In the genomic region with DNA sequence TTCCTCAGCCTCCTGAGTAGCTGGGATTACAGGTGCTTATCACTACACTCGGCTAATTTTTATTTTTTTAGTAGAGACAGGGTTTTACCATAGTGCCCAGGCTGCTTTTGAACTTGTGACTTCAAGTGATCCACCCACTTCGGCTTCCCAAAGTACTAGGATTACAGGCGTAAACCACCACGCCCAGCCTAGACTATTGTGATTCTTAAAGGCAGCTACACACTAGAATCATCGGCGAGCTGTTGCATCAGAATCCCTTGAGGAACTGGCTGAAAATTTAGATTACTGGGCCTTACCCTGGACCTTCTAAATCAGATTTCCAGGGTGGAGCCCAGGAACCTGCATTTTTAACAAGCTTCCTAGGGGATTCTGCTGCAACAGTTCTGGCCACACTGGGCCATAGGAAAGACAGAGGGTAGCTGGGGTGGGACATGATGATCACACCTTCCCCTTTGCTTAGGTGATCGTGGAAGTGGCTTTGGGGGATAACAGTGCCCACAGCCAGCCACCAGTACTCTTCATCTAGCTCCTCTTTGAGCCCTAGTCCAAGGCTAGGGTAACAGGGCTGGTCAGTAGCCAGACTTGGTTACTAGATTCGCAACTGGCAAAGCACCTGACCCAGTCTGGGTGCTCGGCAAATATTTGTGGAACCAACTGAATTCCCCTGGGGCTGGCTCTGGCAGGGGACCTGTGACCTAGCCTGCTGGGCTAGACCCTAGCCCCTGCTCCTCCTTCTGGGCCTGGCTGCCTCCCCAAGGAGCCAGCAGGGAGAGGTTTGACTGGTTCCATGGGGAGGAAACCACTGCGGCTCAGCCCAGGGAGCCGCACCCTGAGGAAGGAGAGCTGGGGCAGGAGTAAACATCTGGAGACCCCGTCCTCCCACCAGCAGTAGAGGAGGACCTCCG, we compare ENCODE assay signal across 16 cellular contexts.
DNase-seq lines count a peak whose midpoint lies in the region; ATAC-seq and TF ChIP-seq lines count a peak whose summit lies in the region.
"Had no signal": no experiment of that assay in that cellular context is flagged by ENCODE, and none has a peak within 500 bp of the region (broad histone marks: within the 10 kb centered on the region; RNA-seq: fewer than 3 reads in every experiment).

No MANE protein-coding gene starts in this region.

- no peaks in the 10 kb centered on the region for H3K9me3 ChIP-seq in CD4-positive, alpha-beta memory T cell (ENCODE audit: control insufficient read depth in 1 of 2, low read length in 2 of 2)
- H3K9me3 ChIP-seq: gastrocnemius medialis, neutrophil had no signal

- ATAC-seq in esophagus mucosa: peak; percentile 67
- ATAC-seq in activated CD8-positive, alpha-beta T cell treated with anti-CD3 and anti-CD28 coated beads, Interleukin-2, amount 10 ng/mL, durations not matched to agents 7 days and 5 days: no peak
- ATAC-seq: gastrocnemius medialis, right cardiac atrium had no signal

- no peak overlapping the region for H3K27ac Mint-ChIP-seq in CD4-positive, alpha-beta memory T cell
- no peak overlapping the region for H3K27ac Mint-ChIP-seq in activated CD8-positive, alpha-beta T cell treated with anti-CD3 and anti-CD28 coated beads, Interleukin-2, amount 10 ng/mL, durations not matched to agents 7 days and 5 days
- H3K27ac Mint-ChIP-seq: activated naive CD8-positive, alpha-beta T cell had no signal

- POLR2A ChIA-PET in CD4-positive, alpha-beta memory T cell (lab: Charles Lee; ENCODE audit: partially characterized antibody): no interaction called here
- POLR2A ChIA-PET in activated CD8-positive, alpha-beta T cell treated with anti-CD3 and anti-CD28 coated beads, Interleukin-2, amount 10 ng/mL, durations not matched to agents 7 days and 5 days (lab: Charles Lee): no interaction called here

- TF ChIP-seq CTCF in LNCaP clone FGC (IDR thresholded peaks at IDR 0.05; ENCODE audit: control insufficient read depth, extremely low read depth, insufficient read depth): no peak

- H3K27me3 Mint-ChIP-seq in CD4-positive, alpha-beta memory T cell: no peaks in the 10 kb centered on the region
- peaks cover 6% of the 10 kb centered on the region for H3K27me3 Mint-ChIP-seq in activated CD8-positive, alpha-beta T cell treated with anti-CD3 and anti-CD28 coated beads, Interleukin-2, amount 10 ng/mL, durations not matched to agents 7 days and 5 days (ENCODE audit: low read depth)
- H3K27me3 Mint-ChIP-seq: activated naive CD8-positive, alpha-beta T cell had no signal

- H3K27ac ChIP-seq in CD4-positive, alpha-beta memory T cell (ENCODE audit: low read depth, low read length): no peak overlapping the region
- H3K27ac ChIP-seq: gastrocnemius medialis, neutrophil, tibial nerve had no signal

- no peaks in the 10 kb centered on the region for H3K36me3 ChIP-seq in CD4-positive, alpha-beta memory T cell (ENCODE audit: insufficient read depth, low read length)
- H3K36me3 ChIP-seq: gastrocnemius medialis, neutrophil, tibial nerve had no signal

- peak; percentile 48 for DNase-seq in activated CD8-positive, alpha-beta memory T cell treated with anti-CD3 and anti-CD28 coated beads, Interleukin-2, amount 50 U/mL, for 48 hours
- DNase-seq in activated CD8-positive, alpha-beta memory T cell treated with anti-CD3 and anti-CD28 coated beads for 24 hours: no peak
- DNase-seq in LNCaP clone FGC (ENCODE audit: low read depth) (peak; percentile 39), posterior vena cava (ENCODE audit: low spot score) (peak; percentile 30), SKM-1 treated with dmso at 0.1 percent for 144 hours (lab: John Stamatoyannopoulos, UW; ENCODE audit: unreplicated experiment) (no peak)
- DNase-seq in CD4-positive, alpha-beta memory T cell: no peak
- DNase-seq in activated CD8-positive, alpha-beta T cell treated with anti-CD3 and anti-CD28 coated beads, Interleukin-2, amount 10 ng/mL, durations not matched to agents 7 days and 5 days: no peak
- DNase-seq: gastrocnemius medialis; NCI-H1105; NCI-H748 treated with DMSO at 0.1 percent for 48 hours; right cardiac atrium; stimulated activated CD4-positive, alpha-beta T cell treated with anti-CD3 and anti-CD28 coated beads, Interleukin-4, amount 100 ng/mL, for 1 hour had no signal

- peaks cover 0 to 6% (median 0%) of the 10 kb centered on the region in 8 donors for H3K9me3 Mint-ChIP-seq in CD4-positive, alpha-beta memory T cell
- H3K9me3 Mint-ChIP-seq in activated CD8-positive, alpha-beta T cell treated with anti-CD3 and anti-CD28 coated beads, Interleukin-2, amount 10 ng/mL, durations not matched to agents 7 days and 5 days (ENCODE audit: insufficient read depth): no peaks in the 10 kb centered on the region

- H3K4me3 ChIP-seq in LNCaP clone FGC (ENCODE audit: low read depth, low read length): no peak overlapping the region
- no peak overlapping the region for H3K4me3 ChIP-seq in CD4-positive, alpha-beta memory T cell (ENCODE audit: low read length in 2 of 2)
- H3K4me3 ChIP-seq: gastrocnemius medialis, tibial nerve had no signal

- no peaks in the 10 kb centered on the region for H3K36me3 Mint-ChIP-seq in CD4-positive, alpha-beta memory T cell
- H3K36me3 Mint-ChIP-seq in activated CD8-positive, alpha-beta T cell treated with anti-CD3 and anti-CD28 coated beads, Interleukin-2, amount 10 ng/mL, durations not matched to agents 7 days and 5 days (ENCODE audit: low read depth): no peaks in the 10 kb centered on the region
- H3K36me3 Mint-ChIP-seq: activated naive CD8-positive, alpha-beta T cell had no signal

- H3K4me3 Mint-ChIP-seq in CD4-positive, alpha-beta memory T cell: no peak overlapping the region
- H3K4me3 Mint-ChIP-seq in activated CD8-positive, alpha-beta T cell treated with anti-CD3 and anti-CD28 coated beads, Interleukin-2, amount 10 ng/mL, durations not matched to agents 7 days and 5 days: no peak overlapping the region
- H3K4me3 Mint-ChIP-seq: activated naive CD8-positive, alpha-beta T cell had no signal

- intact Hi-C loops in posterior vena cava (cut with DNase I): no loop called here
- intact Hi-C loops in CD4-positive, alpha-beta memory T cell (cut with micrococcal nuclease): no loop called here

- CTCF ChIA-PET in CD4-positive, alpha-beta memory T cell (lab: Charles Lee; ENCODE audit: partially characterized antibody): interaction anchor here (0.5 to 1.6 kb wide), 3 partner anchors 107 to 666 kb away, joined by 3 to 4 read pairs (median 3); no protein-coding TSS in a partner anchor
- CTCF ChIA-PET in activated CD8-positive, alpha-beta T cell treated with anti-CD3 and anti-CD28 coated beads, Interleukin-2, amount 10 ng/mL, durations not matched to agents 7 days and 5 days (lab: Charles Lee): interaction anchor here (1.3 kb wide), 1 partner anchor 68 kb away, joined by 4 read pairs; no protein-coding TSS in a partner anchor

- peaks cover 5 to 12% (median 7%) of the 10 kb centered on the region in 4 donors for H3K4me1 Mint-ChIP-seq in CD4-positive, alpha-beta memory T cell
- H3K4me1 Mint-ChIP-seq in activated CD8-positive, alpha-beta T cell treated with anti-CD3 and anti-CD28 coated beads, Interleukin-2, amount 10 ng/mL, durations not matched to agents 7 days and 5 days (ENCODE audit: low read depth): peaks cover 34% of the 10 kb centered on the region

- H3K27me3 ChIP-seq in CD4-positive, alpha-beta memory T cell (ENCODE audit: insufficient read depth, low read length): no peaks in the 10 kb centered on the region
- H3K27me3 ChIP-seq: neutrophil, tibial nerve had no signal

- peaks cover 4% of the 10 kb centered on the region for H3K4me1 ChIP-seq in CD4-positive, alpha-beta memory T cell (ENCODE audit: insufficient read depth, low read length)
- H3K4me1 ChIP-seq: gastrocnemius medialis had no signal

Comparison
In these comparisons a context has a peak if more than half of its experiments do, and no peak if none do; other contexts are left out.
1. DNase-seq: peak in activated CD8-positive, alpha-beta memory T cell treated with anti-CD3 and anti-CD28 coated beads, Interleukin-2, amount 50 U/mL, for 48 hours (single experiment), LNCaP clone FGC (single experiment) and posterior vena cava (single experiment); none in activated CD8-positive, alpha-beta memory T cell treated with anti-CD3 and anti-CD28 coated beads for 24 hours (single experiment), CD4-positive, alpha-beta memory T cell (0 of 5), SKM-1 treated with dmso at 0.1 percent for 144 hours (single experiment) and activated CD8-positive, alpha-beta T cell treated with anti-CD3 and anti-CD28 coated beads, Interleukin-2, amount 10 ng/mL, durations not matched to agents 7 days and 5 days (single experiment).